9 cellular contexts compared by ENCODE assay signal in genomic region chr1:998905-999796, GRCh38. TPM values are rescaled to one million over a fixed set of nuclear protein-coding genes. Genes with fewer than 3 reads are reported as not detected.
DNase-seq lines count a peak whose midpoint lies in the region; ATAC-seq and TF ChIP-seq lines count a peak whose summit lies in the region.
"Had no signal": no experiment of that assay in that cellular context is flagged by ENCODE, and none has a peak within 500 bp of the region (broad histone marks: within the 10 kb centered on the region; RNA-seq: fewer than 3 reads in every experiment).

No MANE protein-coding gene starts in this region.

- H3K14ac ChIP-seq in IMR-90 (replicated peaks; ENCODE audit: low read depth, low read length) = peak overlapping the region; percentile 63; the same call in 1 of the 2 replicates

- H3K9me3 ChIP-seq in CD4-positive, alpha-beta T cell (ENCODE audit: control insufficient read depth, low read length) = no peaks in the 10 kb centered on the region
- no peaks in the 10 kb centered on the region for H3K9me3 ChIP-seq in IMR-90 (ENCODE audit: control insufficient read depth, insufficient read depth, low read length)
- no peaks in the 10 kb centered on the region for H3K9me3 ChIP-seq in breast epithelium
- H3K9me3 ChIP-seq in tibial artery = no peaks in the 10 kb centered on the region

- peak overlapping the region; percentile 91 for H2AK9ac ChIP-seq in IMR-90 (replicated peaks; ENCODE audit: low read depth, low read length, poor library complexity)

- POLR2A ChIA-PET in CD4-positive, alpha-beta T cell (lab: Charles Lee) = interaction anchor here (1.2 to 1.8 kb wide), 2 partner anchors 14 to 20 kb away, joined by 3 to 6 read pairs; partner anchors contain the start of gene ISG15
- POLR2A ChIA-PET in IMR-90 (lab: Charles Lee; ENCODE audit: unreplicated experiment) = interaction anchor here (0.6 kb wide), 1 partner anchor 33 kb away, joined by 3 read pairs; no protein-coding TSS in a partner anchor

- no peak overlapping the region for H2BK20ac ChIP-seq in IMR-90 (ENCODE audit: low read depth, low read length)

- no peak overlapping the region for H2BK5ac ChIP-seq in IMR-90 (ENCODE audit: low read depth, low read length, poor library complexity, severe bottlenecking)

- H4K8ac ChIP-seq in IMR-90 (ENCODE audit: low read depth in 2 of 2, low read length in 2 of 2) = peak overlapping the region in 1 of 2 experiments; percentile 42; a peak in 1 of 4 replicates

- H3K9ac ChIP-seq in IMR-90 (ENCODE audit: low read depth, low read length) = peak overlapping the region; percentile 71

- peaks cover 57% of the 10 kb centered on the region for H3K27me3 ChIP-seq in CD4-positive, alpha-beta T cell (ENCODE audit: control insufficient read depth, insufficient read depth, low read length)
- H3K27me3 ChIP-seq in IMR-90 (ENCODE audit: control insufficient read depth, insufficient read depth, low read length) = no peaks in the 10 kb centered on the region
- peaks cover 0 to 8% of the 10 kb centered on the region in 2 donors for H3K27me3 ChIP-seq in breast epithelium
- no peaks in the 10 kb centered on the region for H3K27me3 ChIP-seq in tibial artery

- H2AK5ac ChIP-seq in IMR-90 (ENCODE audit: low read depth, low read length) = peak overlapping the region; percentile 85

- no peak overlapping the region; the same call in 1 of the 2 replicates for H4K91ac ChIP-seq in IMR-90 (ENCODE audit: insufficient read depth, low read depth, low read length)

- peak overlapping the region; percentile 86 for H3K4me2 ChIP-seq in IMR-90 (ENCODE audit: low read depth, low read length)

- CTCF ChIA-PET in CD4-positive, alpha-beta T cell (lab: Charles Lee) = interaction anchor here (1.1 kb wide), 1 partner anchor 20 kb away, joined by 3 read pairs; no protein-coding TSS in a partner anchor
- CTCF ChIA-PET in IMR-90 (lab: Yijun Ruan, JAX) = interaction anchor here (0.7 to 0.8 kb wide), 2 partner anchors 14 to 15 kb away, joined by 4 read pairs; no protein-coding TSS in a partner anchor

- H3K9me1 ChIP-seq in IMR-90 (ENCODE audit: insufficient read depth, low read length) = no peaks in the 10 kb centered on the region

- BruUV-seq in IMR-90 (replicated peaks; lab: Mats Ljungman, UMichigan) = no TSS peak

- no peak overlapping the region for H3K56ac ChIP-seq in IMR-90 (ENCODE audit: extremely low read depth, insufficient read depth, low read length)

- in situ Hi-C loops in IMR-90 (cut with MboI; ENCODE audit: low sequenced_read_pairs) = no loop called here

- TF ChIP-seq POLR2A in IMR-90 (IDR thresholded peaks at IDR 0.05; ENCODE audit: low read depth, low read length) (peak; percentile 2; the same call in 1 of the 2 replicates), breast epithelium (IDR thresholded peaks at IDR 0.05) (no peak)

- no peak for TF ChIP-seq RAD21 in IMR-90 (IDR thresholded peaks at IDR 0.05; ENCODE audit: low read length)

- WGBS in IMR-90 (ENCODE audit: extremely low coverage in 2 of 2, insufficient read length in 1 of 2), 2 experiments = 1% methylated on average over 28 of the region's 99 CpGs; no CpG with 5 or more reads in 1 of the 2 experiments

- H3K36me3 Mint-ChIP-seq in CD4-positive, alpha-beta T cell (ENCODE audit: low read depth) = peaks cover 4% of the 10 kb centered on the region

- H3K4me1 ChIP-seq in IMR-90 (ENCODE audit: control insufficient read depth, insufficient read depth, low read length) (peaks cover 4% of the 10 kb centered on the region; the same call in 1 of the 2 replicates), breast epithelium (peaks cover 6 to 15% of the 10 kb centered on the region in 2 donors), tibial artery (peaks cover 0 to 49% (median 24%) of the 10 kb centered on the region in 4 donors)

- peaks cover 9 to 35% of the 10 kb centered on the region in 2 experiments; a peak in 3 of 4 replicates for H3K79me1 ChIP-seq in IMR-90 (ENCODE audit: low read depth in 1 of 2, low read length in 2 of 2)

- no peak overlapping the region for H3K27ac ChIP-seq in CD4-positive, alpha-beta T cell (ENCODE audit: low read depth, low read length)
- H3K27ac ChIP-seq in IMR-90 (ENCODE audit: insufficient read depth, low read length) (peak overlapping the region; percentile 59; the same call in 1 of the 2 replicates), breast epithelium (peak overlapping the region; percentile 96 to 98), tibial artery (peak overlapping the region; percentile 100)

- H3K4me3 ChIP-seq in IMR-90 (ENCODE audit: insufficient read depth, low read depth, low read length) (peak overlapping the region; percentile 59), breast epithelium (peak overlapping the region; percentile 48 to 89 (median 71)), tibial artery (peak overlapping the region; percentile 67 to 89)

- peak overlapping the region; percentile 66 for H3K4me3 Mint-ChIP-seq in CD4-positive, alpha-beta T cell

- H4K20me1 ChIP-seq in IMR-90 (ENCODE audit: insufficient read depth, low read length) = peaks cover 9% of the 10 kb centered on the region; the same call in 1 of the 2 replicates

- H3K9me3 Mint-ChIP-seq in CD4-positive, alpha-beta T cell = no peaks in the 10 kb centered on the region

- 0 out of 2 replicates have a peak overlapping the region, but pooled peaks have one; percentile 32 for H3K18ac ChIP-seq in IMR-90 (ENCODE audit: low read depth, low read length)

- H2AFZ ChIP-seq in IMR-90 (replicated peaks; ENCODE audit: low read length, poor library complexity) = peak overlapping the region; percentile 89

- ATAC-seq in CD4-positive, alpha-beta T cell (ENCODE audit: poor library complexity) = peak; percentile 45
- ATAC-seq in IMR-90 (ENCODE audit: low read depth) = peak; percentile 2; the same call in 1 of the 2 replicates
- peak; percentile 4 for ATAC-seq in left lobe of liver
- ATAC-seq in HG03175 (IDR thresholded peaks at IDR 0.05; ENCODE audit: unreplicated experiment) = no peak
- no peak for ATAC-seq in HG02678 (IDR thresholded peaks at IDR 0.05; ENCODE audit: unreplicated experiment)

- no peak overlapping the region for H2BK15ac ChIP-seq in IMR-90 (ENCODE audit: low read depth, low read length)

- peak overlapping the region; percentile 72 for H3K4ac ChIP-seq in IMR-90 (ENCODE audit: low read depth, low read length)

- H2BK120ac ChIP-seq in IMR-90 (ENCODE audit: low read depth, low read length) = no peak overlapping the region

- H3K27me3 Mint-ChIP-seq in CD4-positive, alpha-beta T cell = peaks cover 49% of the 10 kb centered on the region

- peak overlapping the region; percentile 85 for H3K23ac ChIP-seq in IMR-90 (ENCODE audit: low read depth, low read length)

- H3K4me1 Mint-ChIP-seq in CD4-positive, alpha-beta T cell (ENCODE audit: low read depth) = peaks cover 18% of the 10 kb centered on the region

- TF ChIP-seq CTCF in CD4-positive, alpha-beta T cell (IDR thresholded peaks at IDR 0.05) = no peak
- peak; percentile 23; the same call in 1 of the 2 replicates for TF ChIP-seq CTCF in IMR-90 (conservative IDR thresholded peaks at IDR 0.05; ENCODE audit: low read depth, low read length)
- TF ChIP-seq CTCF in breast epithelium (IDR thresholded peaks at IDR 0.05) = no peak
- no peak for TF ChIP-seq CTCF in tibial artery (IDR thresholded peaks at IDR 0.05)

- intact Hi-C loops in CD4-positive, alpha-beta T cell (cut with DNase I, micrococcal nuclease) = no loop called here
- intact Hi-C loops in IMR-90 (cut with micrococcal nuclease) (no loop called here), breast epithelium (cut with DNase I; ENCODE audit: low total_unique reads) (loop anchor here (5.0 kb wide), 1 partner anchor 63 kb away; no protein-coding TSS in a partner anchor), tibial artery (cut with DNase I; ENCODE audit: low total_unique reads) (no loop called here)

- no peak overlapping the region for H3K27ac Mint-ChIP-seq in CD4-positive, alpha-beta T cell

- no peaks in the 10 kb centered on the region for H3K36me3 ChIP-seq in IMR-90 (ENCODE audit: control insufficient read depth, insufficient read depth, low read length)
- no peaks in the 10 kb centered on the region for H3K36me3 ChIP-seq in breast epithelium
- H3K36me3 ChIP-seq in tibial artery = peaks cover 0 to 10% (median 0%) of the 10 kb centered on the region in 3 donors

- peak in 1 of 10 experiments; percentile 36 for DNase-seq in CD4-positive, alpha-beta T cell
- DNase-seq in IMR-90 = peak; percentile 41
- no peak for DNase-seq in breast epithelium (ENCODE audit: low spot score in 2 of 2)
- peak; percentile 49 for DNase-seq in left lobe of liver (ENCODE audit: low spot score)
- no peak for DNase-seq in tibial artery
- no peak for DNase-seq in DMS153 (lab: John Stamatoyannopoulos, UW)

- no peak overlapping the region for H4K5ac ChIP-seq in IMR-90 (ENCODE audit: low read depth, low read length)

- dilution Hi-C loops in IMR-90 (cut with HindIII; ENCODE audit: low sequenced_read_pairs, unreplicated experiment) = no loop called here

RNA-seq across cellular contexts. Expression of gene HES4, which starts 0.7 kb away (rescaled TPM):
- total RNA-seq in CD4-positive, alpha-beta T cell = 10 to 100 TPM; 29.0 to 30.9 TPM
- total RNA-seq in IMR-90 (2012; rRNA removed) (1.4 and 3.1 TPM in 2 replicates), breast epithelium (10 to 100 TPM in 2 of 3 donors, 1 to 10 TPM in 1; 8.3 to 36.4 (median 34.2) TPM), left lobe of liver (3.9 TPM)
- 11.7 and 18.9 TPM in 2 replicates for polyA plus RNA-seq in IMR-90 (2012; rRNA removed)
- 21.4 and 27.9 TPM in 2 replicates for polyA plus RNA-seq in IMR-90 (2012; cell fraction: cytosol; rRNA removed)
- 217 and 369 TPM in 2 replicates for polyA plus RNA-seq in IMR-90 (2012; cell fraction: nucleus; rRNA removed; ENCODE audit: low replicate concordance)

RNA-seq across cellular contexts. Expression of gene ISG15, which starts 14.1 kb away (rescaled TPM):
- total RNA-seq in CD4-positive, alpha-beta T cell = 10 to 100 TPM; 38.0 to 38.9 TPM
- total RNA-seq in IMR-90 (2012; rRNA removed) = 92.2 and 105 TPM in 2 replicates
- 99.1 and 138 TPM in 2 replicates for polyA plus RNA-seq in IMR-90 (2012; rRNA removed)
- polyA plus RNA-seq in IMR-90 (2012; cell fraction: cytosol; rRNA removed) = 153 and 262 TPM in 2 replicates
- polyA plus RNA-seq in IMR-90 (2012; cell fraction: nucleus; rRNA removed; ENCODE audit: low replicate concordance) = 50.0 and 115 TPM in 2 replicates
- total RNA-seq in breast epithelium = 10 to 100 TPM; 15.5 to 31.5 (median 18.0) TPM
- 26.3 TPM for total RNA-seq in left lobe of liver

RNA-seq across cellular contexts. Expression of gene PERM1, which starts 17.3 kb away (rescaled TPM):
- not detected for total RNA-seq in CD4-positive, alpha-beta T cell
- total RNA-seq in IMR-90 (2012; rRNA removed) (not detected in 2 replicates), breast epithelium (1 to 10 TPM in 1 of 3 donors, under 1 TPM in 1, not detected in 1; 0.33 to 1.9 TPM), left lobe of liver (0.83 TPM)
- polyA plus RNA-seq in IMR-90 (2012; rRNA removed) = not detected in 2 replicates
- polyA plus RNA-seq in IMR-90 (2012; cell fraction: cytosol; rRNA removed) = not detected in 2 replicates
- polyA plus RNA-seq in IMR-90 (2012; cell fraction: nucleus; rRNA removed; ENCODE audit: low replicate concordance) = 0.02 and 0.03 TPM in 2 replicates
- total RNA-seq: glomerular endothelial cell had no signal

RNA-seq across cellular contexts. Expression of gene AGRN, which starts 20.8 kb away (rescaled TPM):
- total RNA-seq in CD4-positive, alpha-beta T cell = 1 to 10 TPM; 1.5 to 2.0 TPM
- total RNA-seq in IMR-90 (2012; rRNA removed) (8.1 and 11.4 TPM in 2 replicates), breast epithelium (10 to 100 TPM in 2 of 3 donors, 1 to 10 TPM in 1; 9.1 to 37.0 (median 30.5) TPM), left lobe of liver (39.3 TPM)
- 115 and 124 TPM in 2 replicates for polyA plus RNA-seq in IMR-90 (2012; rRNA removed)
- polyA plus RNA-seq in IMR-90 (2012; cell fraction: cytosol; rRNA removed) = 128 and 199 TPM in 2 replicates
- 291 and 688 TPM in 2 replicates for polyA plus RNA-seq in IMR-90 (2012; cell fraction: nucleus; rRNA removed; ENCODE audit: low replicate concordance)

RNA-seq across cellular contexts. Expression of gene PLEKHN1, which starts 32.9 kb away (rescaled TPM):
- total RNA-seq in CD4-positive, alpha-beta T cell = under 1 TPM; 0.69 to 0.95 TPM
- total RNA-seq in IMR-90 (2012; rRNA removed) = 0.28 and 0.54 TPM in 2 replicates
- polyA plus RNA-seq in IMR-90 (2012; rRNA removed) = 2.1 and 2.3 TPM in 2 replicates
- 0.66 and 1.7 TPM in 2 replicates for polyA plus RNA-seq in IMR-90 (2012; cell fraction: cytosol; rRNA removed)
- polyA plus RNA-seq in IMR-90 (2012; cell fraction: nucleus; rRNA removed; ENCODE audit: low replicate concordance) = 8.1 and 24.8 TPM in 2 replicates
- 1 to 10 TPM in 2 of 3 donors, under 1 TPM in 1; 0.16 to 2.8 (median 1.6) TPM for total RNA-seq in breast epithelium
- total RNA-seq in left lobe of liver = 0.28 TPM

Comparison
In these comparisons a context has a peak if more than half of its experiments do, and no peak if none do; other contexts are left out.
1. ATAC-seq: peak in CD4-positive, alpha-beta T cell (single experiment), IMR-90 (single experiment) and left lobe of liver (single experiment); none in HG03175 (single experiment) and HG02678 (single experiment).
2. DNase-seq: peak in IMR-90 (single experiment) and left lobe of liver (single experiment); none in breast epithelium (0 of 2), tibial artery (0 of 2) and DMS153 (single experiment).
3. Peak in every context shown above with its lines, with median percentiles within 50 percentile points of each other: H3K4me3 ChIP-seq.